17 cellular contexts compared by ENCODE assay signal in genomic region chr14:105498430-105499255, GRCh38. TPM values are rescaled to one million over a fixed set of nuclear protein-coding genes. Genes with fewer than 3 reads are reported as not detected.
DNase-seq lines count a peak whose midpoint lies in the region; ATAC-seq and TF ChIP-seq lines count a peak whose summit lies in the region.
"Had no signal": no experiment of that assay in that cellular context is flagged by ENCODE, and none has a peak within 500 bp of the region (broad histone marks: within the 10 kb centered on the region; RNA-seq: fewer than 3 reads in every experiment).

No MANE protein-coding gene starts in this region.

- H3K27ac ChIP-seq in dorsolateral prefrontal cortex (peak overlapping the region; percentile 85 to 99 (median 97)), muscle layer of colon (ENCODE audit: low read depth, low read length) (peak overlapping the region; percentile 13), aorta (ENCODE audit: low read depth in 1 of 2, low read length in 2 of 2) (no peak overlapping the region), OCI-LY7 (ENCODE audit: low read depth, low read length, poor library complexity, severe bottlenecking) (no peak overlapping the region)
- H3K27ac ChIP-seq: epithelial cell of prostate, ovary had no signal

- POLR2A ChIA-PET in OCI-LY7 (lab: Charles Lee), result no interaction called here

- no peaks in the 10 kb centered on the region for H3K79me2 ChIP-seq in OCI-LY7 (ENCODE audit: insufficient read depth, low read depth, low read length)

- H2AFZ ChIP-seq in OCI-LY7 (ENCODE audit: low read length), result no peak overlapping the region

- WGBS in aorta, 2 donors, result 91 to 93% methylated on average over 36 of the region's 36 CpGs

- DNase-seq in Right ventricle myocardium superior (peak; percentile 38), cardiac septum (ENCODE audit: low spot score) (no peak), dorsolateral prefrontal cortex (peak in 9 of 10 donors; percentile 45 to 82 (median 71)), aorta (peak; percentile 47 to 75), HK-2 (ENCODE audit: unreplicated experiment) (no peak), OCI-LY7 (ENCODE audit: low spot score) (no peak)
- DNase-seq in stimulated activated CD8-positive, alpha-beta memory T cell treated with anti-CD3 and anti-CD28 coated beads, Interleukin-4, amount 100 ng/mL, for 48 hours, result no peak
- DNase-seq: activated CD4-positive, alpha-beta T cell treated with anti-CD3 and anti-CD28 coated beads, Interleukin-2, amount 50 U/mL, for 4 hours; activated effector memory CD4-positive, alpha-beta T cell treated with Interleukin-2 at 50 U/mL for 16 hours; DMS53; Karpas-422; NCI-H1694; ovary; SHP77 had no signal

- CTCF ChIA-PET in OCI-LY7 (lab: Charles Lee; ENCODE audit: unreplicated experiment), result no interaction called here

- no peaks in the 10 kb centered on the region for H4K20me1 ChIP-seq in OCI-LY7 (ENCODE audit: insufficient read depth, low read length)

- no peak for ATAC-seq in Right ventricle myocardium superior (ENCODE audit: poor library complexity)
- no peak for ATAC-seq in aorta (ENCODE audit: low FRiP score)

- no peaks in the 10 kb centered on the region for H3K4me1 ChIP-seq in muscle layer of colon (ENCODE audit: insufficient read depth, low read length)
- no peaks in the 10 kb centered on the region for H3K4me1 ChIP-seq in aorta (ENCODE audit: control insufficient read depth in 1 of 2, insufficient read depth in 2 of 2, low read length in 2 of 2)
- no peaks in the 10 kb centered on the region for H3K4me1 ChIP-seq in OCI-LY7 (ENCODE audit: insufficient read depth, low read length, poor library complexity, severe bottlenecking)

- H3K9me2 ChIP-seq in OCI-LY7 (ENCODE audit: insufficient read depth, low read length), result no peaks in the 10 kb centered on the region

- H3K27me3 ChIP-seq in dorsolateral prefrontal cortex, result no peaks in the 10 kb centered on the region
- no peaks in the 10 kb centered on the region for H3K27me3 ChIP-seq in muscle layer of colon (ENCODE audit: control insufficient read depth in 1 of 2, insufficient read depth in 2 of 2, low read length in 2 of 2)
- H3K27me3 ChIP-seq in aorta (ENCODE audit: control insufficient read depth in 1 of 2, insufficient read depth in 2 of 2, low read length in 1 of 2), result no peaks in the 10 kb centered on the region
- H3K27me3 ChIP-seq: ovary had no signal

- intact Hi-C loops in Right ventricle myocardium superior (cut with DNase I) (no loop called here), cardiac septum (cut with DNase I) (no loop called here), dorsolateral prefrontal cortex (cut with DNase I) (loop anchor here in 1 of 2 donors (2.0 to 10.0 kb wide), 2 partner anchors 30 to 254 kb away; partner anchors contain the start of gene BTBD6), aorta (cut with DNase I) (no loop called here), OCI-LY7 (cut with micrococcal nuclease; ENCODE audit: unreplicated experiment) (no loop called here)

- H3K36me3 ChIP-seq in muscle layer of colon (ENCODE audit: insufficient read depth, low read length) (no peaks in the 10 kb centered on the region), aorta (ENCODE audit: control insufficient read depth in 1 of 2, insufficient read depth in 2 of 2, low read length in 1 of 2) (no peaks in the 10 kb centered on the region), OCI-LY7 (ENCODE audit: insufficient read depth, low read length) (peaks cover 15% of the 10 kb centered on the region)
- H3K36me3 ChIP-seq: ovary had no signal

- no peak for TF ChIP-seq CTCF in dorsolateral prefrontal cortex (IDR thresholded peaks at IDR 0.05 in 54 of 56, conservative IDR thresholded peaks at IDR 0.05 in 2 of 56; ENCODE audit: low read depth in 1 of 56, partially characterized antibody in 56 of 56)
- TF ChIP-seq CTCF in OCI-LY7 (conservative IDR thresholded peaks at IDR 0.05; ENCODE audit: low read length), result no peak

- H3K9ac ChIP-seq in muscle layer of colon (ENCODE audit: low read length), result no peak overlapping the region

- H3K9me3 ChIP-seq in muscle layer of colon (ENCODE audit: low read length) (no peaks in the 10 kb centered on the region), aorta (ENCODE audit: control insufficient read depth, low read length) (no peaks in the 10 kb centered on the region), OCI-LY7 (ENCODE audit: low read length) (no peaks in the 10 kb centered on the region)
- H3K9me3 ChIP-seq: ovary had no signal

- BruUV-seq in OCI-LY7 (replicated peaks; lab: Mats Ljungman, UMichigan), result no TSS peak

- H3K4me2 ChIP-seq in OCI-LY7 (ENCODE audit: low read length), result no peak overlapping the region

- H3K4me3 ChIP-seq in dorsolateral prefrontal cortex, result peak overlapping the region in 21 of 59 donors; percentile 3 to 50 (median 21)
- no peak overlapping the region for H3K4me3 ChIP-seq in muscle layer of colon (ENCODE audit: low read depth in 1 of 2, low read length in 2 of 2)
- no peak overlapping the region for H3K4me3 ChIP-seq in aorta (ENCODE audit: low read length in 2 of 2)
- no peak overlapping the region for H3K4me3 ChIP-seq in OCI-LY7 (ENCODE audit: low read depth, low read length, poor library complexity, severe bottlenecking)
- H3K4me3 ChIP-seq: lung, ovary had no signal

RNA-seq across cellular contexts. Expression of gene TEDC1, which starts 7.6 kb away (rescaled TPM):
- 6.2 TPM for total RNA-seq in Right ventricle myocardium superior
- total RNA-seq in cardiac septum, result 3.8 TPM
- total RNA-seq in dorsolateral prefrontal cortex, result 10 to 100 TPM in 118 of 120 experiments, 1 to 10 TPM in 2; 8.9 to 23.4 (median 15.6) TPM
- total RNA-seq in aorta, result 10 to 100 TPM in 1 of 2 donors, 1 to 10 TPM in 1; 8.6 to 30.5 TPM
- 10 to 100 TPM in 1 of 2 donors, 1 to 10 TPM in 1; 9.6 to 33.8 TPM for polyA plus RNA-seq in aorta
- 53.2 and 57.4 TPM in 2 replicates for total RNA-seq in OCI-LY7 (2014; rRNA removed; shearing (Covaris generic))
- 55.8 and 58.0 TPM in 2 replicates for total RNA-seq in OCI-LY7 (2022)

RNA-seq across cellular contexts. Expression of gene CRIP1, which starts 12.0 kb away (rescaled TPM):
- 71.8 TPM for total RNA-seq in Right ventricle myocardium superior
- total RNA-seq in cardiac septum, result 68.2 TPM
- 10 to 100 TPM in 36 of 120 experiments, 1 to 10 TPM in 80, under 1 TPM in 1, not detected in 3; 0.64 to 75.6 (median 7.4) TPM for total RNA-seq in dorsolateral prefrontal cortex
- total RNA-seq in aorta, result 100 to 1,000 TPM; 229 to 236 TPM
- polyA plus RNA-seq in aorta, result 1,000 to 10,000 TPM in 1 of 2 donors, 100 to 1,000 TPM in 1; 740 to 1,123 TPM
- total RNA-seq in OCI-LY7 (2014; rRNA removed; shearing (Covaris generic)), result 4.1 and 4.6 TPM in 2 replicates
- 1.5 TPM in 1 of 2 replicates, not detected in the other for total RNA-seq in OCI-LY7 (2022)

RNA-seq across cellular contexts. Expression of gene CRIP2, which starts 24.0 kb away (rescaled TPM):
- total RNA-seq in Right ventricle myocardium superior (1,011 TPM), cardiac septum (918 TPM), dorsolateral prefrontal cortex (100 to 1,000 TPM in 116 of 120 experiments, 10 to 100 TPM in 4; 67.0 to 225 (median 142) TPM), aorta (100 to 1,000 TPM; 267 to 352 TPM), OCI-LY7 (2022) (not detected in 2 replicates)
- 100 to 1,000 TPM; 432 to 698 TPM for polyA plus RNA-seq in aorta
- total RNA-seq in OCI-LY7 (2014; rRNA removed; shearing (Covaris generic)), result not detected in 2 replicates

RNA-seq across cellular contexts. Expression of gene TMEM121, which starts 27.7 kb away (rescaled TPM):
- total RNA-seq in Right ventricle myocardium superior, result 3.1 TPM
- 1.3 TPM for total RNA-seq in cardiac septum
- 10 to 100 TPM; 11.9 to 30.7 (median 19.1) TPM for total RNA-seq in dorsolateral prefrontal cortex
- total RNA-seq in aorta, result 1 to 10 TPM; 1.9 to 7.5 TPM
- 1 to 10 TPM in 1 of 2 donors, under 1 TPM in 1; 0.75 to 4.2 TPM for polyA plus RNA-seq in aorta
- 0.25 and 0.70 TPM in 2 replicates for total RNA-seq in OCI-LY7 (2014; rRNA removed; shearing (Covaris generic))
- 0.21 and 0.31 TPM in 2 replicates for total RNA-seq in OCI-LY7 (2022)

Comparison
In these comparisons a context has a peak if more than half of its experiments do, and no peak if none do; other contexts are left out.
1. DNase-seq: peak in Right ventricle myocardium superior (single experiment), dorsolateral prefrontal cortex (9 of 10) and aorta (2 of 2); none in cardiac septum (single experiment), HK-2 (single experiment), stimulated activated CD8-positive, alpha-beta memory T cell treated with anti-CD3 and anti-CD28 coated beads, Interleukin-4, amount 100 ng/mL, for 48 hours (single experiment) and OCI-LY7 (single experiment).
2. H3K27ac ChIP-seq: peak in dorsolateral prefrontal cortex (59 of 59) and muscle layer of colon (single experiment); none in aorta (0 of 2) and OCI-LY7 (single experiment).
3. RNA of gene CRIP2, which starts 24.0 kb away (total RNA-seq): 1,011 TPM in Right ventricle myocardium superior (single experiment), 918 TPM in cardiac septum (single experiment), 267 to 352 TPM in aorta and 67.0 to 225 TPM in dorsolateral prefrontal cortex; not detected in OCI-LY7; every median in the first group is over 10 times any median in the second.